In the genomic region with DNA sequence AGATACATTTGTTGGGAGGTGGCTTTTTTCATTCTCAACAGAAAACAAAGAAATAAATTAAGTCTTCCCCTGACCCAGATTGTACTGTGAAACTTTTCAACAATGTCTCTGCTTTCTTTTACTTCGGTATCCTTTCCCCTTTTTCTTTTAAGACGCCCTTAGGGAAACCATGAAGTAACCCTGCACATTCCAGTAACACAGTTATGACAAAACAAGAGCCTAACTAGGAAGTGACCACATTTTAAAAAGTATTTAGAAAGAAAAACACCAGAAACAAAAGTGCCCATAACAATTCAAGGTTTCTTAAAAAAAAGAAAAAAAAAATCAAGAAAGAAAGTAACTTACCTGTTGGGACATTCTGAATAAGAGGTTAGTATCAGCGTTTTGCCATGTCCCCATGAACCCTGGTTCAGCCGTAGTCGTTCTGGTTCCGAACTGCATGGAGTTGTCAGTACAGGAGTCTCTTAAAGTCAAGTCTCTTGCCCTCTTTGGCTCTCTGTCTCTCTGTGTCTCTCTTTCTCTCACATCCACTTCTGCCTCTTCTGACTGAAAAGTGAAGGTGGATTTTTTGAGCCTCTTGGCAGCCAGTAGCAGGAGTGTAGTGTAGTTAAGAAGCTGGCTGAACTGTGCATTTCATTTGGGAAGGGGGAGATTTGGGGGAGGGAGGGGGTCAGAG, we compare ENCODE assay signal across 11 cellular contexts.
DNase-seq lines count a peak whose midpoint lies in the region; ATAC-seq and TF ChIP-seq lines count a peak whose summit lies in the region.
"Had no signal": no experiment of that assay in that cellular context is flagged by ENCODE, and none has a peak within 500 bp of the region (broad histone marks: within the 10 kb centered on the region; RNA-seq: fewer than 3 reads in every experiment).

No MANE protein-coding gene starts in this region.

- H3K4me2 ChIP-seq in smooth muscle cell, result peak overlapping the region; percentile 84

- H3K4me1 ChIP-seq in HUES48 (ENCODE audit: control insufficient read depth, insufficient read depth, low read length), result peaks cover 70% of the 10 kb centered on the region
- peaks cover 9% of the 10 kb centered on the region for H3K4me1 ChIP-seq in body of pancreas
- peaks cover 17% of the 10 kb centered on the region for H3K4me1 ChIP-seq in smooth muscle cell (ENCODE audit: low read depth)

- DNase-seq in body of pancreas (no peak), smooth muscle cell (lab: John Stamatoyannopoulos, UW; ENCODE audit: unreplicated experiment) (no peak), putamen (ENCODE audit: low spot score) (no peak)
- no peak for DNase-seq in activated CD4-positive, alpha-beta memory T cell treated with anti-CD3 and anti-CD28 coated beads for 36 hours
- no peak for DNase-seq in activated T-cell treated with anti-CD3 and anti-CD28 coated beads, Interleukin-2, amount 50 U/mL, for 48 hours
- DNase-seq: activated CD8-positive, alpha-beta memory T cell treated with anti-CD3 and anti-CD28 coated beads, Interleukin-2, amount 50 U/mL, for 4 hours had no signal

- peaks cover 24% of the 10 kb centered on the region for H3K27me3 Mint-ChIP-seq in activated CD4-positive, alpha-beta memory T cell treated with anti-CD3 and anti-CD28 coated beads for 36 hours

- TF ChIP-seq CTCF in body of pancreas (IDR thresholded peaks at IDR 0.05) (no peak), smooth muscle cell (IDR thresholded peaks at IDR 0.05; ENCODE audit: borderline replicate concordance, insufficient read depth, poor library complexity, severe bottlenecking) (no peak)

- ATAC-seq in body of pancreas, result peak; percentile 8
- ATAC-seq in GM21723 (IDR thresholded peaks at IDR 0.05; ENCODE audit: unreplicated experiment), result no peak
- ATAC-seq: K562 had no signal

- no peaks in the 10 kb centered on the region for H3K36me3 ChIP-seq in HUES48 (ENCODE audit: control insufficient read depth, insufficient read depth, low read length)
- no peaks in the 10 kb centered on the region for H3K36me3 ChIP-seq in body of pancreas (replicated peaks in 1 of 2; ENCODE audit: insufficient read depth in 1 of 2, low read depth in 2 of 2)
- H3K36me3 ChIP-seq in smooth muscle cell (ENCODE audit: low read depth), result no peaks in the 10 kb centered on the region
- H3K36me3 ChIP-seq: neutrophil had no signal

- no peak overlapping the region for H3K4me3 Mint-ChIP-seq in activated CD4-positive, alpha-beta memory T cell treated with anti-CD3 and anti-CD28 coated beads for 36 hours

- no peak overlapping the region for H3K27ac Mint-ChIP-seq in activated CD4-positive, alpha-beta memory T cell treated with anti-CD3 and anti-CD28 coated beads for 36 hours

- no peaks in the 10 kb centered on the region for H3K79me2 ChIP-seq in smooth muscle cell (ENCODE audit: low read depth)

- no peaks in the 10 kb centered on the region for H3K9me3 Mint-ChIP-seq in activated CD4-positive, alpha-beta memory T cell treated with anti-CD3 and anti-CD28 coated beads for 36 hours

- peak overlapping the region; percentile 89 for H3K27ac ChIP-seq in HUES48 (ENCODE audit: low read depth, low read length)
- H3K27ac ChIP-seq in body of pancreas, result peak overlapping the region in 2 of 4 donors; percentile 47 to 52
- H3K27ac ChIP-seq in smooth muscle cell (ENCODE audit: low read depth), result peak overlapping the region; percentile 64
- H3K27ac ChIP-seq: neutrophil had no signal

- no peak for TF ChIP-seq POLR2A in body of pancreas (IDR thresholded peaks at IDR 0.05)

- intact Hi-C loops in body of pancreas (cut with DNase I), result no loop called here
- intact Hi-C loops in activated CD4-positive, alpha-beta memory T cell treated with anti-CD3 and anti-CD28 coated beads for 36 hours (cut with micrococcal nuclease), result no loop called here

- H4K20me1 ChIP-seq in smooth muscle cell (ENCODE audit: low read depth), result no peaks in the 10 kb centered on the region

- no peaks in the 10 kb centered on the region for H3K36me3 Mint-ChIP-seq in activated CD4-positive, alpha-beta memory T cell treated with anti-CD3 and anti-CD28 coated beads for 36 hours

- H3F3A ChIP-seq in smooth muscle cell (ENCODE audit: low read depth), result no peaks in the 10 kb centered on the region

- peak overlapping the region; percentile 70 for H2AFZ ChIP-seq in smooth muscle cell (ENCODE audit: low read depth)

- CTCF ChIA-PET in activated CD4-positive, alpha-beta memory T cell treated with anti-CD3 and anti-CD28 coated beads for 36 hours (lab: Charles Lee), result no interaction called here

- POLR2A ChIA-PET in activated CD4-positive, alpha-beta memory T cell treated with anti-CD3 and anti-CD28 coated beads for 36 hours (lab: Charles Lee), result no interaction called here

- H3K27me3 ChIP-seq in HUES48 (ENCODE audit: control insufficient read depth, insufficient read depth, low read length) (no peaks in the 10 kb centered on the region), body of pancreas (peaks cover 0 to 9% of the 10 kb centered on the region in 2 donors), smooth muscle cell (ENCODE audit: low read depth) (peaks cover 11% of the 10 kb centered on the region)

- WGBS in body of pancreas, 2 donors, result 26 to 47% methylated on average over 6 of the region's 6 CpGs
- WGBS in smooth muscle cell (ENCODE audit: low lambda C conversion rate), result 31% methylated on average over 6 of the region's 6 CpGs

- H3K4me3 ChIP-seq in HUES48 (ENCODE audit: low read depth, low read length) (peak overlapping the region; percentile 80), body of pancreas (no peak overlapping the region), iPS-18c (ENCODE audit: insufficient read depth, low read depth, low read length) (peak overlapping the region; percentile 61), smooth muscle cell (peak overlapping the region; percentile 59)
- H3K4me3 ChIP-seq: K562 had no signal

- no peaks in the 10 kb centered on the region for H3K4me1 Mint-ChIP-seq in activated CD4-positive, alpha-beta memory T cell treated with anti-CD3 and anti-CD28 coated beads for 36 hours (ENCODE audit: low read depth)

- H3K9ac ChIP-seq in HUES48 (ENCODE audit: low read depth, low read length), result peak overlapping the region; percentile 82
- H3K9ac ChIP-seq in smooth muscle cell (ENCODE audit: low read depth), result peak overlapping the region; percentile 48

- H3K9me3 ChIP-seq in HUES48 (ENCODE audit: control insufficient read depth, insufficient read depth, low read length), result no peaks in the 10 kb centered on the region
- H3K9me3 ChIP-seq in body of pancreas, result no peaks in the 10 kb centered on the region
- no peaks in the 10 kb centered on the region for H3K9me3 ChIP-seq in iPS-18c (ENCODE audit: control insufficient read depth, insufficient read depth, low read length)
- no peaks in the 10 kb centered on the region for H3K9me3 ChIP-seq in smooth muscle cell (replicated peaks; ENCODE audit: low read depth)
- H3K9me3 ChIP-seq: neutrophil had no signal

Comparison
In these comparisons a context has a peak if more than half of its experiments do, and no peak if none do; other contexts are left out.
1. H3K4me3 ChIP-seq: peak in HUES48 (single experiment), iPS-18c (single experiment) and smooth muscle cell (single experiment); none in body of pancreas (0 of 2).